8 cellular contexts compared by ENCODE assay signal in the genomic region with DNA sequence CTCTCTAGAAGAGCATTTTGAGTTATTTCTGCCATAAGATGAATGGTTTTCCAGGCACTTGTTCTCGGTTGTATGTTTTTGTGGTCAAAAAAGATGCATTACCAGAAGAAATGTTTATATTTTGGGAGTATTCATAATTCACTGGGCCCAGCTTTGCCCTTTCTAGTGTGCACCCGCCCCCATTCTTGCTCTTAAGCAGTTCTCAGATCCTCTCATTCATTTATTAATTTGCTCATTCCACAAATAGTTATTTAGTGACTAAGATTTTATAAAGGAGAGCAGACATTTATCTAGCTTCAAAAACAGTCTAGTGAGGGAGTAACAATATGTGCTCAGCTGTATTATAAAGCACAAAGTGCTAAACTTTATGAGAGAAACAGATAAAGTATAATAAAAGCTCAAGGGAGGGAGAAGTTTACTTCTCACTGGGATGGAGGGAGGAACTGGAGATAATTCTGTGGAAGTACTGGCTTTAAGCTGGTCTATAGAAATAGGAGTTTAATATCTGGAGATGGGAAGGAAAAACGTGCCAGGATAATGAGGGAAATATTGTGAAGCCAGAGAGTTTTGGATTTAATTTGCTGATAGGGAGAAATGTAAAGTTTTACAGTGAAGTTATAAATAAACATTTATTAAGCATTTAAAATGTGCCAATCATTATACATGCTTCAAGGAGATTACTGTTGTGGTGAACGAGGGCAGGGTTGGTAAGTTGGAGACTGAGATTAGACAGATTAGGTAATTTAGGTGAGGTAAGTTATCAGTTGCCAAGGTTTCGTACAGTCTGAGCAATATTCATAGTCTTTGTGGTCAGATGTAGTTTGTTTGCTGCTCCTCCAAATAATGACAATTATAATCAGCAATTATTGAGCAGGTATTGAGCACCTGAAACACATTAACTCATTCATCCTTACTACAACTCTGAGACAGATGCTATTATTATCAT. TPM values are rescaled to one million over a fixed set of nuclear protein-coding genes. Genes with fewer than 3 reads are reported as not detected.
DNase-seq lines count a peak whose midpoint lies in the region; ATAC-seq and TF ChIP-seq lines count a peak whose summit lies in the region.

No MANE protein-coding gene starts in this region.

- H3K36me3 ChIP-seq in BJ (ENCODE audit: control insufficient read depth, insufficient read depth, low read length) (no peaks in the 10 kb centered on the region), mesendoderm (ENCODE audit: control insufficient read depth, insufficient read depth, low read length) (no peaks in the 10 kb centered on the region)

- no peak overlapping the region for H3K4ac ChIP-seq in mesendoderm (ENCODE audit: low read depth, low read length)

- intact Hi-C loops in natural killer cell (cut with micrococcal nuclease) = loop anchor here (10.0 kb wide), 1 partner anchor 219 kb away; no protein-coding TSS in a partner anchor

- no peak overlapping the region for H3K18ac ChIP-seq in mesendoderm (ENCODE audit: low read length)

- H2BK15ac ChIP-seq in mesendoderm (replicated peaks; ENCODE audit: low read depth) = no peak overlapping the region

- H3K36me3 Mint-ChIP-seq in natural killer cell = no peaks in the 10 kb centered on the region

- no peak overlapping the region for H3K9ac ChIP-seq in mesendoderm (ENCODE audit: low read length)

- no peak overlapping the region for H2BK5ac ChIP-seq in mesendoderm (ENCODE audit: low read length)

- H3K27me3 Mint-ChIP-seq in natural killer cell (ENCODE audit: low read depth in 2 of 2) = no peaks in the 10 kb centered on the region

- no peak overlapping the region for H3K23ac ChIP-seq in mesendoderm (ENCODE audit: low read length)

- H2AK5ac ChIP-seq in mesendoderm (ENCODE audit: low read length) = no peak overlapping the region

- H3K4me2 ChIP-seq in mesendoderm (ENCODE audit: low read length) = no peak overlapping the region

- POLR2A ChIA-PET in BJ (lab: Charles Lee) = no interaction called here

- H2BK120ac ChIP-seq in mesendoderm (ENCODE audit: low read depth, low read length) = no peak overlapping the region

- TF ChIP-seq CTCF in BJ (IDR thresholded peaks at IDR 0.05; ENCODE audit: insufficient read depth, low read depth, low read length) (no peak), cardiac fibroblast (IDR thresholded peaks at IDR 0.05; ENCODE audit: low read depth, low read length) (no peak), natural killer cell (IDR thresholded peaks at IDR 0.05) (no peak)

- H3K79me1 ChIP-seq in mesendoderm (ENCODE audit: low read length) = peaks cover 3% of the 10 kb centered on the region

- peak; percentile 62 for DNase-seq in BJ (ENCODE audit: low read depth)
- peak; percentile 84 for DNase-seq in M059J (ENCODE audit: low read depth)
- peak; percentile 49 to 53 for DNase-seq in cardiac fibroblast (ENCODE audit: low read depth in 2 of 2)
- DNase-seq in natural killer cell = no peak
- no peak for DNase-seq in NCI-H2029 treated with DMSO at 0.1 percent for 48 hours (lab: John Stamatoyannopoulos, UW)
- DNase-seq in D341Med (ENCODE audit: low spot score) = no peak
- DNase-seq in HT-29 (ENCODE audit: low spot score) = no peak
- no peak for DNase-seq in mesendoderm

- H3K27ac ChIP-seq in mesendoderm (ENCODE audit: low read depth, low read length) = no peak overlapping the region

- H3K4me1 Mint-ChIP-seq in natural killer cell = peaks cover 56 to 66% of the 10 kb centered on the region in 2 donors

- CTCF ChIA-PET in BJ (lab: Yijun Ruan, JAX) = interaction anchor here (0.9 to 6.1 kb wide), 7 partner anchors 10 to 182 kb away, joined by 3 to 85 read pairs (median 5); no protein-coding TSS in a partner anchor

- H3K9me3 Mint-ChIP-seq in natural killer cell = no peaks in the 10 kb centered on the region

- no peak overlapping the region for H4K8ac ChIP-seq in mesendoderm (ENCODE audit: low read depth, low read length)

- ATAC-seq in natural killer cell = no peak

- H4K5ac ChIP-seq in mesendoderm (ENCODE audit: low read length) = no peak overlapping the region

- no peaks in the 10 kb centered on the region for H3K27me3 ChIP-seq in BJ (ENCODE audit: control insufficient read depth, insufficient read depth, low read length)
- H3K27me3 ChIP-seq in mesendoderm (ENCODE audit: insufficient read depth, low read length, poor library complexity) = no peaks in the 10 kb centered on the region

- H3K27ac Mint-ChIP-seq in natural killer cell = peak overlapping the region; percentile 91 to 94

- H3K4me1 ChIP-seq in mesendoderm (ENCODE audit: control insufficient read depth, low read depth, low read length) = peaks cover 3% of the 10 kb centered on the region

- peaks cover 19% of the 10 kb centered on the region for H3K79me2 ChIP-seq in mesendoderm (ENCODE audit: control insufficient read depth, insufficient read depth, low read length)

- no CpG with 5 or more reads among the region's 5 CpGs for whole genome bisulfite sequencing in mesendoderm (ENCODE audit: extremely low coverage, insufficient coverage, low lambda C conversion rate)

- no peak overlapping the region for H3K56ac ChIP-seq in mesendoderm (ENCODE audit: low read length)

- no peak overlapping the region for H3K4me3 ChIP-seq in BJ (ENCODE audit: low read depth, low read length)
- no peak overlapping the region for H3K4me3 ChIP-seq in cardiac fibroblast (replicated peaks in 1 of 2; ENCODE audit: low read depth in 2 of 2, low read length in 2 of 2)
- H3K4me3 ChIP-seq in mesendoderm (ENCODE audit: low read length) = no peak overlapping the region

- peak overlapping the region; percentile 54 for H3K4me3 Mint-ChIP-seq in natural killer cell

RNA-seq across cellular contexts. Expression of gene MACF1, which starts 9.1 kb away (rescaled TPM):
- 57.3 and 82.2 TPM in 2 replicates for polyA plus RNA-seq in BJ (2011; rRNA removed)
- 229 and 264 TPM in 2 replicates for polyA minus RNA-seq in BJ (2011; rRNA and poly(A)+ RNA removed)
- total RNA-seq in M059J (2014; rRNA removed; shearing (Covaris generic)) = 60.0 and 113 TPM in 2 replicates
- 100 to 1,000 TPM; 752 to 811 (median 752) TPM for total RNA-seq in natural killer cell
- 77.4 and 79.5 TPM in 2 replicates for total RNA-seq in HT-29 (2014; rRNA removed; shearing (Covaris generic))
- polyA plus RNA-seq in mesendoderm (2013, experiment 1 of 2) = 104 TPM
- polyA plus RNA-seq in mesendoderm (2013, experiment 2 of 2) = 101 TPM

Comparison
In these comparisons a context has a peak if more than half of its experiments do, and no peak if none do; other contexts are left out.
1. DNase-seq: peak in BJ (single experiment), M059J (single experiment) and cardiac fibroblast (2 of 2); none in natural killer cell (single experiment), NCI-H2029 treated with DMSO at 0.1 percent for 48 hours (single experiment), D341Med (single experiment), HT-29 (single experiment) and mesendoderm (single experiment).